Comparison of ENCODE assay signal across 20 cellular contexts in genomic region chr6:56853541-56853940, GRCh38.
DNase-seq lines count a peak whose midpoint lies in the region; ATAC-seq and TF ChIP-seq lines count a peak whose summit lies in the region.
"Had no signal": no experiment of that assay in that cellular context is flagged by ENCODE, and none has a peak within 500 bp of the region (broad histone marks: within the 10 kb centered on the region; RNA-seq: fewer than 3 reads in every experiment).

No MANE protein-coding gene starts in this region.

- no peaks in the 10 kb centered on the region for H3K36me3 Mint-ChIP-seq in endodermal cell (ENCODE audit: low read depth)
- no peaks in the 10 kb centered on the region for H3K36me3 Mint-ChIP-seq in nephron progenitor cell (ENCODE audit: low read depth)
- H3K36me3 Mint-ChIP-seq: CD8-positive, alpha-beta T cell had no signal

- no peaks in the 10 kb centered on the region for H3K9me3 Mint-ChIP-seq in endodermal cell
- no peaks in the 10 kb centered on the region for H3K9me3 Mint-ChIP-seq in nephron progenitor cell
- H3K9me3 Mint-ChIP-seq: CD8-positive, alpha-beta T cell had no signal

- CTCF ChIA-PET in Panc1 (lab: Charles Lee), result interaction anchor here (0.6 kb wide), 1 partner anchor 339 kb away, joined by 4 read pairs; no protein-coding TSS in a partner anchor

- no peaks in the 10 kb centered on the region for H3K27me3 ChIP-seq in KMS-11 (ENCODE audit: insufficient read depth, low read depth)
- no peaks in the 10 kb centered on the region for H3K27me3 ChIP-seq in Panc1 (ENCODE audit: control insufficient read depth, insufficient read depth, low read length)
- H3K27me3 ChIP-seq in endodermal cell (ENCODE audit: control insufficient read depth, insufficient read depth, low read length, poor library complexity, severe bottlenecking), result no peaks in the 10 kb centered on the region
- H3K27me3 ChIP-seq in smooth muscle cell (ENCODE audit: low read depth), result no peaks in the 10 kb centered on the region
- H3K27me3 ChIP-seq: BLaER1 treated with 17β-estradiol and CSF1 and Interleukin-3, amounts not matched to agents 10 nM and 100 nM had no signal

- H3K9me3 ChIP-seq in Panc1 (ENCODE audit: control insufficient read depth, insufficient read depth, low read depth, low read length) (no peaks in the 10 kb centered on the region), endodermal cell (ENCODE audit: control insufficient read depth, low read length) (no peaks in the 10 kb centered on the region), smooth muscle cell (replicated peaks; ENCODE audit: low read depth) (no peaks in the 10 kb centered on the region)
- H3K9me3 ChIP-seq: BLaER1 treated with 17β-estradiol and CSF1 and Interleukin-3, amounts not matched to agents 10 nM and 100 nM had no signal

- no peaks in the 10 kb centered on the region for H4K20me1 ChIP-seq in KMS-11 (ENCODE audit: insufficient read depth)
- H4K20me1 ChIP-seq in smooth muscle cell (ENCODE audit: low read depth), result no peaks in the 10 kb centered on the region
- H4K20me1 ChIP-seq: BLaER1 treated with 17β-estradiol and CSF1 and Interleukin-3, amounts not matched to agents 10 nM and 100 nM had no signal

- H3F3A ChIP-seq in smooth muscle cell (ENCODE audit: low read depth), result peaks cover 4% of the 10 kb centered on the region

- H3K27ac Mint-ChIP-seq in endodermal cell, result peak overlapping the region; percentile 62
- no peak overlapping the region for H3K27ac Mint-ChIP-seq in nephron progenitor cell
- H3K27ac Mint-ChIP-seq: CD8-positive, alpha-beta T cell had no signal

- no TSS peak for BruUV-seq in Panc1 (replicated peaks; lab: Mats Ljungman, UMichigan)

- no peak overlapping the region for H3K4me3 Mint-ChIP-seq in endodermal cell
- H3K4me3 Mint-ChIP-seq in nephron progenitor cell, result no peak overlapping the region
- H3K4me3 Mint-ChIP-seq: CD8-positive, alpha-beta T cell had no signal

- no peak for DNase-seq in Panc1 (ENCODE audit: low read depth, low spot score)
- no peak for DNase-seq in endodermal cell
- DNase-seq in smooth muscle cell (lab: John Stamatoyannopoulos, UW; ENCODE audit: unreplicated experiment), result no peak
- DNase-seq in G401 (ENCODE audit: low spot score), result no peak
- no peak for DNase-seq in nephron progenitor cell
- DNase-seq: CD8-positive, alpha-beta T cell; DMS53; EL; GOT3; Karpas-422; NCI-H1048; NCI-H2081; NCI-H748 treated with DMSO at 0.1 percent for 48 hours; OCI-M1; RPMI8226; SIG-M5 had no signal

- 64% methylated on average over 2 of the region's 2 CpGs; no CpG with 5 or more reads in 1 of the 2 experiments for WGBS in endodermal cell (ENCODE audit: insufficient coverage in 1 of 2, insufficient read length in 1 of 2), 2 experiments
- WGBS in smooth muscle cell (ENCODE audit: low lambda C conversion rate), result 78% methylated on average over 2 of the region's 2 CpGs

- H3K4me1 Mint-ChIP-seq in endodermal cell (peaks cover 53% of the 10 kb centered on the region), nephron progenitor cell (peaks cover 48% of the 10 kb centered on the region)

- in situ Hi-C loops in Panc1 (cut with HindIII; ENCODE audit: low pct_unique_long_range_greater_than_20kb, low sequenced_read_pairs), result no loop called here
- in situ Hi-C loops in G401 (cut with HindIII; ENCODE audit: low sequenced_read_pairs), result no loop called here

- H3K4me2 ChIP-seq in KMS-11, result 0 out of 2 replicates have a peak overlapping the region, but pooled peaks have one; percentile 3
- H3K4me2 ChIP-seq in smooth muscle cell, result no peak overlapping the region
- H3K4me2 ChIP-seq: BLaER1 treated with 17β-estradiol and CSF1 and Interleukin-3, amounts not matched to agents 10 nM and 100 nM had no signal

- H3K36me3 ChIP-seq in KMS-11 (ENCODE audit: insufficient read depth) (no peaks in the 10 kb centered on the region), Panc1 (ENCODE audit: control insufficient read depth, insufficient read depth, low read length) (no peaks in the 10 kb centered on the region), endodermal cell (ENCODE audit: control insufficient read depth, insufficient read depth, low read length) (no peaks in the 10 kb centered on the region), smooth muscle cell (ENCODE audit: low read depth) (no peaks in the 10 kb centered on the region)
- H3K36me3 ChIP-seq: BLaER1 treated with 17β-estradiol and CSF1 and Interleukin-3, amounts not matched to agents 10 nM and 100 nM had no signal

- POLR2A ChIA-PET in Panc1 (lab: Charles Lee), result interaction anchor here (0.6 kb wide), 1 partner anchor 208 kb away, joined by 4 read pairs; no protein-coding TSS in a partner anchor

- H3K4me1 ChIP-seq in KMS-11 (ENCODE audit: low read depth, poor library complexity, severe bottlenecking) (peaks cover 58% of the 10 kb centered on the region), Panc1 (ENCODE audit: control insufficient read depth, insufficient read depth, low read length) (peaks cover 41% of the 10 kb centered on the region), endodermal cell (ENCODE audit: control insufficient read depth, insufficient read depth, low read length) (peaks cover 14% of the 10 kb centered on the region), smooth muscle cell (ENCODE audit: low read depth) (peaks cover 43% of the 10 kb centered on the region)

- no peak for ATAC-seq in Panc1
- no peak for ATAC-seq in HG03457 (IDR thresholded peaks at IDR 0.05; ENCODE audit: unreplicated experiment)
- ATAC-seq: CD8-positive, alpha-beta T cell; HCT116 had no signal

- no peak overlapping the region for H3K9ac ChIP-seq in KMS-11
- no peak overlapping the region for H3K9ac ChIP-seq in endodermal cell (ENCODE audit: extremely low read depth, low read length, poor library complexity, severe bottlenecking)
- no peak overlapping the region for H3K9ac ChIP-seq in smooth muscle cell (ENCODE audit: low read depth)
- H3K9ac ChIP-seq: BLaER1 treated with 17β-estradiol and CSF1 and Interleukin-3, amounts not matched to agents 10 nM and 100 nM had no signal

- TF ChIP-seq CTCF in KMS-11 (conservative IDR thresholded peaks at IDR 0.05; ENCODE audit: low read depth, low read length) (no peak), Panc1 (IDR thresholded peaks at IDR 0.05) (no peak), endodermal cell (conservative IDR thresholded peaks at IDR 0.05) (no peak), smooth muscle cell (IDR thresholded peaks at IDR 0.05; ENCODE audit: borderline replicate concordance, insufficient read depth, poor library complexity, severe bottlenecking) (no peak), nephron progenitor cell (IDR thresholded peaks at IDR 0.05) (no peak)

- H2AFZ ChIP-seq in KMS-11 (ENCODE audit: low read depth) (no peak overlapping the region), smooth muscle cell (ENCODE audit: low read depth) (no peak overlapping the region)

- H3K27me3 Mint-ChIP-seq in endodermal cell (ENCODE audit: insufficient read depth) (no peaks in the 10 kb centered on the region), nephron progenitor cell (ENCODE audit: low read depth, poor library complexity) (peaks cover 3% of the 10 kb centered on the region)

- H3K4me3 ChIP-seq in KMS-11 (IDR thresholded peaks at IDR 0.05; ENCODE audit: insufficient read depth, low read depth, low read length), result no peak overlapping the region
- H3K4me3 ChIP-seq in Panc1 (ENCODE audit: low read depth in 2 of 2, low read length in 2 of 2), result no peak overlapping the region
- H3K4me3 ChIP-seq in endodermal cell (ENCODE audit: low read length), result peak overlapping the region; percentile 8
- H3K4me3 ChIP-seq in smooth muscle cell, result no peak overlapping the region
- H3K4me3 ChIP-seq: BLaER1 treated with 17β-estradiol and CSF1 and Interleukin-3, amounts not matched to agents 10 nM and 100 nM had no signal

- H3K79me2 ChIP-seq in KMS-11 (ENCODE audit: insufficient read depth, low read depth) (peaks cover 12% of the 10 kb centered on the region; the same call in 1 of the 2 replicates), smooth muscle cell (ENCODE audit: low read depth) (peaks cover 2% of the 10 kb centered on the region)

- no peak overlapping the region for H3K27ac ChIP-seq in KMS-11
- peak overlapping the region; percentile 82; the same call in 1 of the 2 replicates for H3K27ac ChIP-seq in Panc1 (ENCODE audit: low read length)
- H3K27ac ChIP-seq in endodermal cell (ENCODE audit: low read depth, low read length), result no peak overlapping the region
- peak overlapping the region; percentile 52 for H3K27ac ChIP-seq in smooth muscle cell (ENCODE audit: low read depth)
- H3K27ac ChIP-seq: BLaER1 treated with 17β-estradiol and CSF1 and Interleukin-3, amounts not matched to agents 10 nM and 100 nM had no signal

- intact Hi-C loops in Panc1 (cut with micrococcal nuclease; ENCODE audit: unreplicated experiment), result loop anchor here (5.0 kb wide), 1 partner anchor 216 kb away; no protein-coding TSS in a partner anchor

Comparison
In these comparisons a context has a peak if more than half of its experiments do, and no peak if none do; other contexts are left out.
1. H3K27ac ChIP-seq: peak in Panc1 (single experiment) and smooth muscle cell (single experiment); none in KMS-11 (single experiment) and endodermal cell (single experiment).